21 cellular contexts compared by ENCODE assay signal in the genomic region with DNA sequence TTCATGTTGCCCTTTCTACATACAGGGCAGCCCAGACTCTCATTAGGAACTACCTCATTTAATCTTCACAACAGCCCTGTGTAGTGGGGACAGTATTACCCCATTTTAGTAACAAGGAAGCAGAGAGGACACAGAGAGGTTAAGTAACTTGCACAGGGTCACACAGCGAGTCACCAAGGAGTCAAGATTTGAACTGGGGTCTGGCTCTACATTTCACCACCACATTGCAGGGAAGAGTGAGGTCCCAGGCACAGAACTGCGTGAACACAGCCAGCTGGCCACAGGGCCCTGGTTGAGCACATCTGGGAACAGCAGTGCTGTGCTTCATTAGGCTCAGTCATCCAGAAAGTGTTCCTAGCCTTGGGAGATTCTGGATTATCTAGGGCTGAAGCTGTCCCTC. TPM values are rescaled to one million over a fixed set of nuclear protein-coding genes. Genes with fewer than 3 reads are reported as not detected.
"Had no signal": no experiment of that assay in that cellular context is flagged by ENCODE, and none has a peak within 500 bp of the region (broad histone marks: within the 10 kb centered on the region; RNA-seq: fewer than 3 reads in every experiment).

No MANE protein-coding gene starts in this region.

- H3K36me3 ChIP-seq: MG63, SJSA1 had no signal

- ATAC-seq: T-cell had no signal

- H3K4me1 ChIP-seq: SJSA1 had no signal

- H3K4me3 ChIP-seq: MG63, SJSA1, SK-N-MC had no signal

- FAIRE-seq: HTR-8/SVneo, RCC 7860 had no signal

- H3K27ac ChIP-seq: HL-60, SJSA1, SK-N-MC had no signal

- H3K27me3 ChIP-seq: MG63, SJSA1 had no signal

- H3K9me3 ChIP-seq: MG63, SJSA1 had no signal

- DNase-seq: Karpas-422, KG1, MG63, NCI-H1436 treated with DMSO at 0.1 percent for 48 hours, NCI-H1694, NCI-H1930, NCI-H2107, NCI-H2227 treated with DMSO at 0.1 percent for 48 hours, NCI-H446, NCI-H524 treated with DMSO at 0.1 percent for 48 hours, NCI-H774, Right ventricle myocardium superior, RPMI8226, SIG-M5, SW 1271, T-cell had no signal

RNA-seq across cellular contexts. Expression of a gene that starts 45.4 kb away (rescaled TPM):
- total RNA-seq: Right ventricle myocardium superior, SJSA1, T-cell had no signal
